ENCODE assay signal across 30 cellular contexts in the genomic region with DNA sequence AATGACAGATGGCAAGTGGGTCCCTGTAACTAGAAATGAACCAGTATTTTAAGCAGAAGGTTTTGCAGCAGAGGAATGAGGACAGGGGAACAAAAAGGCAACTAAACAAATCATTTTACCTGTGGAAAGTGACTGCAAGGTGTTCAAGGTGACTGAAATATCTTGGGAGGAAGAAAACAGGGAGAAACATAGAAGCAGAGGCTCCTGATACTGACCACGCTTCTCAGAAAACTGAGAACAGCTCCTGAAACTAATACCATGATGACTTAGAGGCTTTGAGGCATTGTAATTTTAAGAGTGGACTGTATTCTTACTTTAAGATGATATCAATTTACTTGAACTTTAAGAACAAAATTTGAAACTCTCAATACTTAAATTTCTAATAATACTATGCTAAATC. TPM values are rescaled to one million over a fixed set of nuclear protein-coding genes. Genes with fewer than 3 reads are reported as not detected.
"Had no signal": no experiment of that assay in that cellular context is flagged by ENCODE, and none has a peak within 500 bp of the region (broad histone marks: within the 10 kb centered on the region; RNA-seq: fewer than 3 reads in every experiment).

Gene DYTN (minus strand): TSS at position 101 of the 400 bp plus-strand sequence. CDS start 117 bp downstream, outside the sequence.

- H3K4me2 ChIP-seq: smooth muscle cell had no signal

- FAIRE-seq: astrocyte, TTC549 had no signal

- H3K9me3 ChIP-seq: sigmoid colon, stomach, suprapubic skin, tibial nerve had no signal

- H3K27me3 ChIP-seq: sigmoid colon, stomach, suprapubic skin, tibial nerve had no signal

- DNase-seq: activated CD4-positive, alpha-beta T cell treated with anti-CD3 and anti-CD28 coated beads for 1 hour; activated CD4-positive, alpha-beta T cell treated with anti-CD3 and anti-CD28 coated beads, Interleukin-2, amount 50 U/mL, for 1 hour; activated naive CD4-positive, alpha-beta T cell; activated T-cell treated with anti-CD3 and anti-CD28 coated beads, Interleukin-2, amount 50 U/mL, for 1 hour; central memory CD4-positive, alpha-beta T cell; effector memory CD4-positive, alpha-beta T cell; foreskin melanocyte; glutamatergic neuron; hippocampal formation; left ventricle myocardium superior; mammary epithelial cell; naive thymus-derived CD8-positive, alpha-beta T cell; sigmoid colon; stimulated activated CD4-positive, alpha-beta T cell treated with anti-CD3 and anti-CD28 coated beads, Interleukin-15, amount 100 ng/mL, for 24 hours; stomach; WERI-Rb-1 had no signal

- H3K36me3 ChIP-seq: sigmoid colon, stomach, suprapubic skin, tibial nerve, WERI-Rb-1 had no signal

- H3K27ac ChIP-seq: sigmoid colon, stomach, suprapubic skin, tibial nerve, WERI-Rb-1 had no signal

- H3K4me1 ChIP-seq: sigmoid colon, stomach, suprapubic skin, tibial nerve had no signal

- ATAC-seq: activated T-helper 17 cell treated with anti-CD3 and anti-CD28 coated beads, Interleukin-2, amount 50 U/mL, for 72 hours; left ventricle myocardium superior; naive thymus-derived CD8-positive, alpha-beta T cell; stimulated activated memory B cell treated with anti-CD40 and anti-IgM and Interleukin-4, amounts not matched to agents 10 μg/mL and 1 μg/mL and 100 μg/mL, for 72 hours had no signal

- H3K4me3 ChIP-seq: sigmoid colon, smooth muscle cell, stomach, suprapubic skin, tibial nerve had no signal

RNA-seq across cellular contexts. Expression of gene DYTN, which starts in this region (rescaled TPM):
- total RNA-seq: activated T-helper 17 cell treated with anti-CD3 and anti-CD28 coated beads, Interleukin-2, amount 50 U/mL, for 72 hours; astrocyte; dermis microvascular lymphatic vessel endothelial cell; left ventricle myocardium superior; mammary epithelial cell; mesothelial cell of epicardium; naive thymus-derived CD8-positive, alpha-beta T cell; osteoblast; posterior vena cava; renal cortical epithelial cell; sigmoid colon; smooth muscle cell; stomach; suprapubic skin; tibial nerve; urinary bladder had no signal
- polyA plus RNA-seq: esophagus; mammary epithelial cell; naive thymus-derived CD8-positive, alpha-beta T cell; sigmoid colon; smooth muscle cell; stomach; urinary bladder had no signal
